16 cellular contexts compared by ENCODE assay signal in genomic region chr11:78019808-78020207, GRCh38. TPM values are rescaled to one million over a fixed set of nuclear protein-coding genes. Genes with fewer than 3 reads are reported as not detected.
DNase-seq lines count a peak whose midpoint lies in the region; ATAC-seq, FAIRE-seq and TF ChIP-seq lines count a peak whose summit lies in the region.
"Had no signal": no experiment of that assay in that cellular context is flagged by ENCODE, and none has a peak within 500 bp of the region (broad histone marks: within the 10 kb centered on the region; RNA-seq: fewer than 3 reads in every experiment).

No MANE protein-coding gene starts in this region.

- BruUV-seq in Panc1 (replicated peaks; lab: Mats Ljungman, UMichigan), result no TSS peak

- H3K4me1 Mint-ChIP-seq in activated CD8-positive, alpha-beta memory T cell treated with anti-CD3 and anti-CD28 coated beads, Interleukin-2, amount 10 ng/mL, durations not matched to agents 7 days and 5 days, result peaks cover 3% of the 10 kb centered on the region

- H3K4me1 ChIP-seq in Panc1 (ENCODE audit: control insufficient read depth, insufficient read depth, low read length) (peaks cover 22% of the 10 kb centered on the region), small intestine (ENCODE audit: control insufficient read depth in 2 of 2, insufficient read depth in 1 of 2, low read depth in 1 of 2, low read length in 1 of 2) (no peaks in the 10 kb centered on the region)
- H3K4me1 ChIP-seq: BLaER1, Peyer's patch had no signal

- H3K9me3 ChIP-seq in Panc1 (ENCODE audit: control insufficient read depth, insufficient read depth, low read depth, low read length) (no peaks in the 10 kb centered on the region), small intestine (ENCODE audit: control insufficient read depth, low read depth) (no peaks in the 10 kb centered on the region)
- H3K9me3 ChIP-seq: BLaER1, Peyer's patch, testis had no signal

- H3K27me3 ChIP-seq in Panc1 (ENCODE audit: control insufficient read depth, insufficient read depth, low read length) (no peaks in the 10 kb centered on the region), small intestine (ENCODE audit: control insufficient read depth in 2 of 2, insufficient read depth in 2 of 2, low read length in 2 of 2) (no peaks in the 10 kb centered on the region)
- H3K27me3 ChIP-seq: BLaER1, Peyer's patch, testis had no signal

- ATAC-seq in Panc1, result peak; percentile 14; the same call in 1 of the 2 replicates
- no peak for ATAC-seq in activated CD8-positive, alpha-beta memory T cell treated with anti-CD3 and anti-CD28 coated beads, Interleukin-2, amount 10 ng/mL, durations not matched to agents 7 days and 5 days
- ATAC-seq: T-cell, WTC11 had no signal

- DNase-seq in Panc1 (ENCODE audit: low read depth, low spot score) (no peak), epithelial cell of esophagus (ENCODE audit: low read depth) (peak; percentile 69), small intestine (peak; percentile 21)
- DNase-seq in activated CD8-positive, alpha-beta memory T cell treated with anti-CD3 and anti-CD28 coated beads, Interleukin-2, amount 10 ng/mL, durations not matched to agents 7 days and 5 days, result no peak
- DNase-seq in activated CD4-positive, CD25-positive, alpha-beta regulatory T cell (lab: John Stamatoyannopoulos, UW), result no peak
- DNase-seq: activated effector memory CD4-positive, alpha-beta T cell treated with anti-CD3 and anti-CD28 coated beads, Interleukin-2, amount 50 U/mL, for 16 hours; DMS79 treated with DMSO at 0.1 percent for 48 hours; NCI-H1092; NCI-H748 treated with DMSO at 0.1 percent for 48 hours; Peyer's patch; stimulated activated CD4-positive, alpha-beta T cell treated with anti-CD3 and anti-CD28 coated beads, Interleukin-4, amount 100 ng/mL, for 24 hours; T-cell; testis had no signal

- intact Hi-C loops in Panc1 (cut with micrococcal nuclease; ENCODE audit: unreplicated experiment), result no loop called here

- H3K36me3 ChIP-seq in Panc1 (ENCODE audit: control insufficient read depth, insufficient read depth, low read length) (no peaks in the 10 kb centered on the region), small intestine (ENCODE audit: control insufficient read depth in 2 of 2, insufficient read depth in 2 of 2, low read length in 2 of 2) (no peaks in the 10 kb centered on the region)
- H3K36me3 ChIP-seq: BLaER1, Peyer's patch had no signal

- H3K27me3 Mint-ChIP-seq in activated CD8-positive, alpha-beta memory T cell treated with anti-CD3 and anti-CD28 coated beads, Interleukin-2, amount 10 ng/mL, durations not matched to agents 7 days and 5 days, result peaks cover 21% of the 10 kb centered on the region

- no peaks in the 10 kb centered on the region for H3K9me3 Mint-ChIP-seq in activated CD8-positive, alpha-beta memory T cell treated with anti-CD3 and anti-CD28 coated beads, Interleukin-2, amount 10 ng/mL, durations not matched to agents 7 days and 5 days (ENCODE audit: low read depth)
- H3K9me3 Mint-ChIP-seq: T-cell, WTC11 had no signal

- FAIRE-seq in small intestine (lab: Jason Lieb, UNC), result no peak

- no peak overlapping the region for H3K4me3 Mint-ChIP-seq in activated CD8-positive, alpha-beta memory T cell treated with anti-CD3 and anti-CD28 coated beads, Interleukin-2, amount 10 ng/mL, durations not matched to agents 7 days and 5 days
- H3K4me3 Mint-ChIP-seq: T-cell, WTC11 had no signal

- 48 to 60% (median 58%) methylated on average over 4 of the region's 4 CpGs for WGBS in small intestine, 3 donors

- H3K27ac Mint-ChIP-seq in activated CD8-positive, alpha-beta memory T cell treated with anti-CD3 and anti-CD28 coated beads, Interleukin-2, amount 10 ng/mL, durations not matched to agents 7 days and 5 days, result no peak overlapping the region
- H3K27ac Mint-ChIP-seq: T-cell, WTC11 had no signal

- in situ Hi-C loops in Panc1 (cut with HindIII; ENCODE audit: low pct_unique_long_range_greater_than_20kb, low sequenced_read_pairs), result no loop called here

- H3K27ac ChIP-seq in Panc1 (ENCODE audit: low read length) (no peak overlapping the region), small intestine (ENCODE audit: low read depth in 1 of 2, low read length in 1 of 2) (no peak overlapping the region)
- H3K27ac ChIP-seq: BLaER1, Peyer's patch, testis had no signal

- peaks cover 1% of the 10 kb centered on the region for H3K36me3 Mint-ChIP-seq in activated CD8-positive, alpha-beta memory T cell treated with anti-CD3 and anti-CD28 coated beads, Interleukin-2, amount 10 ng/mL, durations not matched to agents 7 days and 5 days
- H3K36me3 Mint-ChIP-seq: T-cell had no signal

- H3K4me3 ChIP-seq in Panc1 (ENCODE audit: low read depth in 2 of 2, low read length in 2 of 2), result no peak overlapping the region
- H3K4me3 ChIP-seq in epithelial cell of esophagus (ENCODE audit: low read length), result no peak overlapping the region
- no peak overlapping the region for H3K4me3 ChIP-seq in small intestine (ENCODE audit: low read depth in 1 of 2, low read length in 2 of 2)
- H3K4me3 ChIP-seq: BLaER1, Peyer's patch, testis had no signal

- POLR2A ChIA-PET in Panc1 (lab: Charles Lee), result interaction anchor here (1.1 kb wide), 1 partner anchor 11 kb away, joined by 3 read pairs; no protein-coding TSS in a partner anchor

- TF ChIP-seq CTCF in Panc1 (IDR thresholded peaks at IDR 0.05) (no peak), epithelial cell of esophagus (IDR thresholded peaks at IDR 0.05; ENCODE audit: insufficient read depth, low read depth, low read length, missing control alignments) (no peak)

- CTCF ChIA-PET in Panc1 (lab: Charles Lee), result no interaction called here
- CTCF ChIA-PET in activated CD8-positive, alpha-beta memory T cell treated with anti-CD3 and anti-CD28 coated beads, Interleukin-2, amount 10 ng/mL, durations not matched to agents 7 days and 5 days (lab: Charles Lee), result no interaction called here

RNA-seq across cellular contexts. Expression of gene KCTD14, which starts 3.3 kb away (rescaled TPM):
- 19.3 TPM for total RNA-seq in Panc1 (2021; ENCODE audit: unreplicated experiment)
- 21.7 TPM for polyA plus RNA-seq in Panc1 (2012; ENCODE audit: insufficient read length)
- polyA plus RNA-seq in small intestine, result 10 to 100 TPM in 1 of 3 donors, 1 to 10 TPM in 2; 4.9 to 11.1 (median 5.4) TPM
- under 1 TPM; 0.18 to 0.23 TPM for total RNA-seq in activated CD8-positive, alpha-beta memory T cell treated with anti-CD3 and anti-CD28 coated beads, Interleukin-2, amount 10 ng/mL, durations not matched to agents 7 days and 5 days

RNA-seq across cellular contexts. Expression of gene INTS4, which starts 25.3 kb away (rescaled TPM):
- total RNA-seq in Panc1 (2021; ENCODE audit: unreplicated experiment), result 48.2 TPM
- polyA plus RNA-seq in Panc1 (2012; ENCODE audit: insufficient read length), result 25.5 TPM
- polyA plus RNA-seq in small intestine, result 10 to 100 TPM; 15.1 to 23.5 (median 17.2) TPM
- 10 to 100 TPM; 53.9 to 57.9 TPM for total RNA-seq in activated CD8-positive, alpha-beta memory T cell treated with anti-CD3 and anti-CD28 coated beads, Interleukin-2, amount 10 ng/mL, durations not matched to agents 7 days and 5 days

RNA-seq across cellular contexts. Expression of gene THRSP, which starts 43.9 kb away (rescaled TPM):
- total RNA-seq in Panc1 (2021; ENCODE audit: unreplicated experiment), result not detected
- polyA plus RNA-seq in Panc1 (2012; ENCODE audit: insufficient read length), result not detected
- 10 to 100 TPM in 1 of 3 donors, under 1 TPM in 1, not detected in 1; 0.54 to 17.5 TPM for polyA plus RNA-seq in small intestine
- total RNA-seq in activated CD8-positive, alpha-beta memory T cell treated with anti-CD3 and anti-CD28 coated beads, Interleukin-2, amount 10 ng/mL, durations not matched to agents 7 days and 5 days, result not detected
- total RNA-seq: osteocyte, T-cell, WTC11 had no signal

RNA-seq across cellular contexts. Expression of gene NDUFC2, which starts 59.9 kb away (rescaled TPM):
- 308 TPM for total RNA-seq in Panc1 (2021; ENCODE audit: unreplicated experiment)
- polyA plus RNA-seq in Panc1 (2012; ENCODE audit: insufficient read length), result 226 TPM
- 100 to 1,000 TPM; 172 to 381 (median 172) TPM for polyA plus RNA-seq in small intestine
- 100 to 1,000 TPM; 179 to 201 TPM for total RNA-seq in activated CD8-positive, alpha-beta memory T cell treated with anti-CD3 and anti-CD28 coated beads, Interleukin-2, amount 10 ng/mL, durations not matched to agents 7 days and 5 days

Comparison
In these comparisons a context has a peak if more than half of its experiments do, and no peak if none do; other contexts are left out.
1. DNase-seq: peak in epithelial cell of esophagus (single experiment) and small intestine (single experiment); none in Panc1 (single experiment), activated CD8-positive, alpha-beta memory T cell treated with anti-CD3 and anti-CD28 coated beads, Interleukin-2, amount 10 ng/mL, durations not matched to agents 7 days and 5 days (single experiment) and activated CD4-positive, CD25-positive, alpha-beta regulatory T cell (0 of 4).
2. RNA of gene KCTD14, which starts 3.3 kb away (total RNA-seq): 19.3 TPM in Panc1 (single experiment); 0.18 to 0.23 TPM in activated CD8-positive, alpha-beta memory T cell treated with anti-CD3 and anti-CD28 coated beads, Interleukin-2, amount 10 ng/mL, durations not matched to agents 7 days and 5 days; every median in the first group is over 10 times any median in the second.